ENCODE assay signal across 25 cellular contexts in the genomic region with DNA sequence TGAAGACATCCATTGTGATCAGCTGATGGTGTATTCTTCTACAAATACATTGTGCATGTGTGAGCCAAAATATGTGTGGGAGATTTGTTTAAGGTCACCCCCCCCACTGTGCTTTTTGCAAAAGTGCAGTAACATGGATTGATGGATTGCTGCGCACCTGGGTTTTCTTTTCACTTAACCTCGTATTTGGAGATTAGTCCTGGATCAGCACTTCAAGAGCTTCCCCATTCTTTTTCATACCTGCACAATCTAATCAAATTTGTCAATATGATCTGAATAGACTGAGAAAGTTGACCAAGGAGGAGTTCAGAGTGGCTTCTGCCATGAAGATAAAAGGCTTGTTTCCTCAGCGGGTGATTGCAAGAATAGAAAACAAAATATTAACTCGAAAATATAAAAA.
"Had no signal": no experiment of that assay in that cellular context is flagged by ENCODE, and none has a peak within 500 bp of the region (broad histone marks: within the 10 kb centered on the region; RNA-seq: fewer than 3 reads in every experiment).

No MANE protein-coding gene starts in this region.

- DNase-seq: hypothalamus; immature natural killer cell; kidney; left ventricle myocardium inferior; mesendoderm; naive B cell; ovary; retina; right cardiac atrium; stimulated activated CD4-positive, alpha-beta T cell treated with anti-CD3 and anti-CD28 coated beads, Interleukin-12 subunit alpha, Interleukin-12 subunit beta, amount 100 ng/mL, for 4 hours; stimulated activated CD4-positive, alpha-beta T cell treated with anti-CD3 and anti-CD28 coated beads, Interleukin-15, amount 100 ng/mL, for 24 hours; stimulated activated CD4-positive, alpha-beta T cell treated with anti-CD3 and anti-CD28 coated beads, Interleukin-2, amount 100 ng/mL, for 24 hours; stimulated activated CD4-positive, alpha-beta T cell treated with anti-CD3 and anti-CD28 coated beads, Interleukin-4, amount 100 ng/mL, for 1 hour; stimulated activated naive B cell treated with anti-CD40 and anti-IgM and Interleukin-4, amounts not matched to agents 10 μg/mL and 1 μg/mL and 100 μg/mL, for 72 hours; stimulated activated naive CD8-positive, alpha-beta T cell treated with anti-CD3 and anti-CD28 coated beads, Interleukin-15, Interleukin-2, amounts not matched to agents 100 U/mL and 50 U/mL, for 24 hours; stomach; testis; thyroid gland; upper lobe of right lung had no signal

- H3K36me3 ChIP-seq: ovary, prostate gland had no signal

- H3K27ac ChIP-seq: left ventricle myocardium inferior, ovary, prostate gland, skin epidermis, stomach, testis, thyroid gland, upper lobe of right lung had no signal

- H3K27me3 ChIP-seq: ovary, stomach, testis, thyroid gland, upper lobe of right lung had no signal

- ATAC-seq: natural killer cell treated with Interleukin-12 subunit alpha and Interleukin-12 subunit beta and Interleukin-15 and Interleukin-18, amount 100 ng/mL, for 72 hours; right cardiac atrium; sciatic nerve; stimulated activated naive B cell treated with anti-CD40 and anti-IgM and Interleukin-4, amounts not matched to agents 10 μg/mL and 1 μg/mL and 100 μg/mL, for 72 hours; stimulated activated naive CD8-positive, alpha-beta T cell treated with anti-CD3 and anti-CD28 coated beads, Interleukin-15, Interleukin-2, amounts not matched to agents 100 U/mL and 50 U/mL, for 24 hours; upper lobe of right lung had no signal

- H3K4me1 Mint-ChIP-seq: mesothelial cell of epicardium; naive B cell; stimulated activated naive B cell treated with anti-CD40 and anti-IgM and Interleukin-4, amounts not matched to agents 10 μg/mL and 1 μg/mL and 100 μg/mL, for 72 hours had no signal

- H3K27ac Mint-ChIP-seq: mesothelial cell of epicardium; natural killer cell treated with Interleukin-12 subunit alpha and Interleukin-12 subunit beta and Interleukin-15 and Interleukin-18, amount 100 ng/mL, for 72 hours had no signal

- H3K4me3 Mint-ChIP-seq: immature natural killer cell; mesothelial cell of epicardium; naive B cell; natural killer cell treated with Interleukin-12 subunit alpha and Interleukin-12 subunit beta and Interleukin-15 and Interleukin-18, amount 100 ng/mL, for 72 hours; stimulated activated naive B cell treated with anti-CD40 and anti-IgM and Interleukin-4, amounts not matched to agents 10 μg/mL and 1 μg/mL and 100 μg/mL, for 72 hours had no signal

- H3K27me3 Mint-ChIP-seq: naive B cell; natural killer cell treated with Interleukin-12 subunit alpha and Interleukin-12 subunit beta and Interleukin-15 and Interleukin-18, amount 100 ng/mL, for 72 hours; stimulated activated naive B cell treated with anti-CD40 and anti-IgM and Interleukin-4, amounts not matched to agents 10 μg/mL and 1 μg/mL and 100 μg/mL, for 72 hours had no signal

- H3K9me3 ChIP-seq: left ventricle myocardium inferior, ovary, prostate gland, stomach, testis, thyroid gland, upper lobe of right lung had no signal

- H3K9me3 Mint-ChIP-seq: immature natural killer cell; mesothelial cell of epicardium; naive B cell; natural killer cell treated with Interleukin-12 subunit alpha and Interleukin-12 subunit beta and Interleukin-15 and Interleukin-18, amount 100 ng/mL, for 72 hours; stimulated activated naive B cell treated with anti-CD40 and anti-IgM and Interleukin-4, amounts not matched to agents 10 μg/mL and 1 μg/mL and 100 μg/mL, for 72 hours had no signal

- H3K4me3 ChIP-seq: left ventricle myocardium inferior, lung, ovary, prostate gland, skin epidermis, stomach, testis, thyroid gland, upper lobe of right lung had no signal

- H3K4me1 ChIP-seq: prostate gland, thyroid gland, upper lobe of right lung had no signal
